Comparison of ENCODE assay signal across 22 cellular contexts in genomic region chr4:107453987-107454386, GRCh38.
DNase-seq lines count a peak whose midpoint lies in the region; ATAC-seq and TF ChIP-seq lines count a peak whose summit lies in the region.
"Had no signal": no experiment of that assay in that cellular context is flagged by ENCODE, and none has a peak within 500 bp of the region (broad histone marks: within the 10 kb centered on the region; RNA-seq: fewer than 3 reads in every experiment).

No MANE protein-coding gene starts in this region.

- H4K20me1 ChIP-seq in SK-N-SH (ENCODE audit: insufficient read depth): no peaks in the 10 kb centered on the region
- H4K20me1 ChIP-seq: BLaER1 treated with 17β-estradiol and CSF1 and Interleukin-3, amounts not matched to agents 10 nM and 100 nM had no signal

- TF ChIP-seq POLR2A in body of pancreas (IDR thresholded peaks at IDR 0.05): no peak

- no peaks in the 10 kb centered on the region for H3K9me3 Mint-ChIP-seq in nephron
- H3K9me3 Mint-ChIP-seq: CD4-positive, alpha-beta T cell had no signal

- H3K9me2 ChIP-seq in SK-N-SH: no peaks in the 10 kb centered on the region

- H3K27me3 ChIP-seq in SK-N-SH (ENCODE audit: insufficient read depth) (no peaks in the 10 kb centered on the region; the same call in 1 of the 2 replicates), body of pancreas (no peaks in the 10 kb centered on the region)
- H3K27me3 ChIP-seq: BLaER1 treated with 17β-estradiol and CSF1 and Interleukin-3, amounts not matched to agents 10 nM and 100 nM had no signal

- no peaks in the 10 kb centered on the region for H3K79me2 ChIP-seq in SK-N-SH (ENCODE audit: insufficient read depth)

- peaks cover 13% of the 10 kb centered on the region for H3K4me1 Mint-ChIP-seq in nephron
- H3K4me1 Mint-ChIP-seq: B cell; CD14-positive monocyte; CD8-positive, alpha-beta memory T cell had no signal

- H3K27ac Mint-ChIP-seq in nephron: peak overlapping the region in 2 of 3 experiments; percentile 1 to 69
- H3K27ac Mint-ChIP-seq: B cell; CD14-positive monocyte; CD4-positive, alpha-beta T cell; CD8-positive, alpha-beta memory T cell had no signal

- intact Hi-C loops in left cardiac atrium (cut with DNase I) (no loop called here), Right ventricle myocardium inferior (cut with DNase I) (no loop called here), body of pancreas (cut with DNase I) (no loop called here)

- H3K4me1 ChIP-seq in SK-N-SH (ENCODE audit: control insufficient read depth in 1 of 2, insufficient read depth in 2 of 2, low read depth in 1 of 2, low read length in 1 of 2): peaks cover 0 to 12% of the 10 kb centered on the region in 2 experiments; a peak in 2 of 4 replicates
- H3K4me1 ChIP-seq in body of pancreas: peaks cover 3% of the 10 kb centered on the region
- H3K4me1 ChIP-seq: BLaER1 treated with 17β-estradiol and CSF1 and Interleukin-3, amounts not matched to agents 10 nM and 100 nM had no signal

- no peaks in the 10 kb centered on the region for H3F3A ChIP-seq in SK-N-SH (replicated peaks; ENCODE audit: insufficient read depth)

- TF ChIP-seq EP300 in SK-N-SH (IDR thresholded peaks at IDR 0.05; ENCODE audit: borderline replicate concordance in 1 of 2, low read depth in 1 of 2, low read length in 1 of 2): peak in 1 of 2 experiments; percentile 68; a peak in 2 of 4 replicates

- H3K9me3 ChIP-seq in SK-N-SH: no peaks in the 10 kb centered on the region
- no peaks in the 10 kb centered on the region for H3K9me3 ChIP-seq in body of pancreas
- H3K9me3 ChIP-seq: BLaER1 treated with 17β-estradiol and CSF1 and Interleukin-3, amounts not matched to agents 10 nM and 100 nM had no signal

- ATAC-seq in left cardiac atrium: no peak
- no peak for ATAC-seq in Right ventricle myocardium inferior
- peak; percentile 27 for ATAC-seq in body of pancreas
- ATAC-seq in HG03460 (IDR thresholded peaks at IDR 0.05; ENCODE audit: unreplicated experiment): no peak
- ATAC-seq: GM12878 had no signal

- H3K4me2 ChIP-seq in SK-N-SH: no peak overlapping the region
- H3K4me2 ChIP-seq: BLaER1 treated with 17β-estradiol and CSF1 and Interleukin-3, amounts not matched to agents 10 nM and 100 nM had no signal

- no peaks in the 10 kb centered on the region for H3K36me3 ChIP-seq in SK-N-SH (replicated peaks in 1 of 2; ENCODE audit: control insufficient read depth in 1 of 2, insufficient read depth in 2 of 2, low read length in 1 of 2)
- no peaks in the 10 kb centered on the region for H3K36me3 ChIP-seq in body of pancreas (replicated peaks in 1 of 2; ENCODE audit: insufficient read depth in 1 of 2, low read depth in 2 of 2)
- H3K36me3 ChIP-seq: BLaER1 treated with 17β-estradiol and CSF1 and Interleukin-3, amounts not matched to agents 10 nM and 100 nM had no signal

- H3K27me3 Mint-ChIP-seq in nephron (ENCODE audit: low read depth): peaks cover 3% of the 10 kb centered on the region
- H3K27me3 Mint-ChIP-seq: B cell had no signal

- WGBS in SK-N-SH (ENCODE audit: low lambda C conversion rate): 27% methylated on average over 2 of the region's 2 CpGs
- 8 to 31% methylated on average over 2 of the region's 2 CpGs for WGBS in body of pancreas, 2 donors

- no peak overlapping the region for H2AFZ ChIP-seq in SK-N-SH (ENCODE audit: low read depth)
- H2AFZ ChIP-seq: GM23248 had no signal

- POLR2A ChIA-PET in SK-N-SH (lab: Yijun Ruan, JAX): no interaction called here

- 0 out of 2 replicates have a peak, but pooled peaks have one; percentile 24 for TF ChIP-seq RAD21 in SK-N-SH (IDR thresholded peaks at IDR 0.05; ENCODE audit: low read length)

- H3K4me3 ChIP-seq in SK-N-SH (ENCODE audit: low read depth in 2 of 2, low read length in 1 of 2) (no peak overlapping the region), body of pancreas (no peak overlapping the region)
- H3K4me3 ChIP-seq: BLaER1 treated with 17β-estradiol and CSF1 and Interleukin-3, amounts not matched to agents 10 nM and 100 nM; GM12878; GM23248 had no signal

- H3K9ac ChIP-seq in SK-N-SH: no peak overlapping the region
- H3K9ac ChIP-seq: BLaER1 treated with 17β-estradiol and CSF1 and Interleukin-3, amounts not matched to agents 10 nM and 100 nM; GM23248 had no signal

- CTCF ChIA-PET in SK-N-SH (lab: Yijun Ruan, JAX): interaction anchor here (0.6 to 0.8 kb wide), 3 partner anchors 16 to 1032 kb away, joined by 3 read pairs; no protein-coding TSS in a partner anchor

- no peak for TF ChIP-seq CTCF in SK-N-SH (IDR thresholded peaks at IDR 0.05)
- TF ChIP-seq CTCF in body of pancreas (IDR thresholded peaks at IDR 0.05): no peak
- TF ChIP-seq CTCF in nephron (IDR thresholded peaks at IDR 0.05; ENCODE audit: unreplicated experiment in 3 of 3): no peak

- peak; percentile 21 for DNase-seq in left cardiac atrium
- no peak for DNase-seq in Right ventricle myocardium inferior (ENCODE audit: missing footprints)
- DNase-seq in SK-N-SH: no peak
- DNase-seq in body of pancreas: no peak
- DNase-seq in NCI-H2107 treated with DMSO at 0.1 percent for 48 hours (lab: John Stamatoyannopoulos, UW; ENCODE audit: unreplicated experiment): no peak
- no peak for DNase-seq in substantia nigra (lab: John Stamatoyannopoulos, UW)
- DNase-seq: CD4-positive, alpha-beta T cell; CD8-positive, alpha-beta memory T cell; DMS 273 treated with DMSO at 0.1 percent for 48 hours; DMS79; EL; GDM1; GM23248; H7; HCEC 1CT had no signal

- no peak overlapping the region for H3K4me3 Mint-ChIP-seq in nephron
- H3K4me3 Mint-ChIP-seq: B cell; CD14-positive monocyte; CD4-positive, alpha-beta T cell; CD8-positive, alpha-beta memory T cell had no signal

- H3K27ac ChIP-seq in SK-N-SH (ENCODE audit: low read depth in 2 of 2, low read length in 1 of 2) (peak overlapping the region in 1 of 2 experiments; percentile 87; a peak in 2 of 4 replicates), body of pancreas (no peak overlapping the region), substantia nigra (ENCODE audit: low read depth, low read length, poor library complexity, severe bottlenecking) (no peak overlapping the region)
- H3K27ac ChIP-seq: 22Rv1; BLaER1 treated with 17β-estradiol and CSF1 and Interleukin-3, amounts not matched to agents 10 nM and 100 nM; GM23248 had no signal

- H3K36me3 Mint-ChIP-seq in nephron (ENCODE audit: low read depth): no peaks in the 10 kb centered on the region
- H3K36me3 Mint-ChIP-seq: CD14-positive monocyte; CD8-positive, alpha-beta memory T cell had no signal

TF ChIP-seq in SK-N-SH, 30 proteins besides CTCF, POLR2A, EP300 and RAD21:
- peak; percentile 59; the same call in 1 of the 2 replicates for TF ChIP-seq RCOR1 (IDR thresholded peaks at IDR 0.05; ENCODE audit: low read length)
- no peak for TF ChIP-seq EZH2phosphoT487 (IDR thresholded peaks at IDR 0.05; ENCODE audit: borderline replicate concordance, low read depth)
